ENCODE assay signal across 13 cellular contexts in genomic region chr1:47444317-47444577, GRCh38. TPM values are rescaled to one million over a fixed set of nuclear protein-coding genes. Genes with fewer than 3 reads are reported as not detected.
DNase-seq lines count a peak whose midpoint lies in the region; ATAC-seq and TF ChIP-seq lines count a peak whose summit lies in the region.
"Had no signal": no experiment of that assay in that cellular context is flagged by ENCODE, and none has a peak within 500 bp of the region (broad histone marks: within the 10 kb centered on the region; RNA-seq: fewer than 3 reads in every experiment).

No MANE protein-coding gene starts in this region.

- H3K27ac Mint-ChIP-seq in T-helper 2 cell treated with Interferon-gamma antibody and Interleukin-4, amounts not matched to agents 5 μg/mL and 100 μg/mL, for 36 hours: peak overlapping the region; percentile 60
- no peak overlapping the region for H3K27ac Mint-ChIP-seq in activated CD8-positive, alpha-beta T cell treated with anti-CD3 and anti-CD28 coated beads for 36 hours
- H3K27ac Mint-ChIP-seq in stimulated activated effector memory CD8-positive, alpha-beta T cell treated with anti-CD3 and anti-CD28 coated beads, Interleukin-12 subunit alpha, Interleukin-12 subunit beta, amount 100 ng/mL, for 72 hours: no peak overlapping the region

- no peaks in the 10 kb centered on the region for H3K36me3 ChIP-seq in iPS-18a (ENCODE audit: control insufficient read depth, low read depth, low read length)
- H3K36me3 ChIP-seq: adrenal gland, esophagus squamous epithelium had no signal

- no peak for TF ChIP-seq CTCF in activated CD8-positive, alpha-beta T cell treated with anti-CD3 and anti-CD28 coated beads for 36 hours (IDR thresholded peaks at IDR 0.05)

- no peaks in the 10 kb centered on the region for H3K9me3 Mint-ChIP-seq in T-helper 2 cell treated with Interferon-gamma antibody and Interleukin-4, amounts not matched to agents 5 μg/mL and 100 μg/mL, for 36 hours
- H3K9me3 Mint-ChIP-seq in activated CD8-positive, alpha-beta T cell treated with anti-CD3 and anti-CD28 coated beads for 36 hours: no peaks in the 10 kb centered on the region
- no peaks in the 10 kb centered on the region for H3K9me3 Mint-ChIP-seq in stimulated activated effector memory CD8-positive, alpha-beta T cell treated with anti-CD3 and anti-CD28 coated beads, Interleukin-12 subunit alpha, Interleukin-12 subunit beta, amount 100 ng/mL, for 72 hours

- H3K36me3 Mint-ChIP-seq in T-helper 2 cell treated with Interferon-gamma antibody and Interleukin-4, amounts not matched to agents 5 μg/mL and 100 μg/mL, for 36 hours (ENCODE audit: low read depth): no peaks in the 10 kb centered on the region
- no peaks in the 10 kb centered on the region for H3K36me3 Mint-ChIP-seq in activated CD8-positive, alpha-beta T cell treated with anti-CD3 and anti-CD28 coated beads for 36 hours (ENCODE audit: low read depth)
- peaks cover 6% of the 10 kb centered on the region for H3K36me3 Mint-ChIP-seq in stimulated activated effector memory CD8-positive, alpha-beta T cell treated with anti-CD3 and anti-CD28 coated beads, Interleukin-12 subunit alpha, Interleukin-12 subunit beta, amount 100 ng/mL, for 72 hours

- intact Hi-C loops in activated CD8-positive, alpha-beta T cell treated with anti-CD3 and anti-CD28 coated beads for 36 hours (cut with micrococcal nuclease): loop anchor here (5.0 kb wide), 1 partner anchor 63 kb away; no protein-coding TSS in a partner anchor

- CTCF ChIA-PET in activated CD8-positive, alpha-beta T cell treated with anti-CD3 and anti-CD28 coated beads for 36 hours (lab: Charles Lee): interaction anchor here (0.6 kb wide), 1 partner anchor 12 kb away, joined by 3 read pairs; no protein-coding TSS in a partner anchor

- POLR2A ChIA-PET in activated CD8-positive, alpha-beta T cell treated with anti-CD3 and anti-CD28 coated beads for 36 hours (lab: Charles Lee): no interaction called here

- H3K4me1 Mint-ChIP-seq in T-helper 2 cell treated with Interferon-gamma antibody and Interleukin-4, amounts not matched to agents 5 μg/mL and 100 μg/mL, for 36 hours (ENCODE audit: low read depth): peaks cover 9% of the 10 kb centered on the region
- H3K4me1 Mint-ChIP-seq in activated CD8-positive, alpha-beta T cell treated with anti-CD3 and anti-CD28 coated beads for 36 hours (ENCODE audit: low read depth): peaks cover 18% of the 10 kb centered on the region
- H3K4me1 Mint-ChIP-seq in stimulated activated effector memory CD8-positive, alpha-beta T cell treated with anti-CD3 and anti-CD28 coated beads, Interleukin-12 subunit alpha, Interleukin-12 subunit beta, amount 100 ng/mL, for 72 hours: peaks cover 24% of the 10 kb centered on the region

- DNase-seq in T-helper 2 cell treated with Interferon-gamma antibody and Interleukin-4, amounts not matched to agents 5 μg/mL and 100 μg/mL, for 36 hours (ENCODE audit: low spot score): no peak
- no peak for DNase-seq in T-helper 2 cell
- no peak for DNase-seq in activated CD8-positive, alpha-beta T cell treated with anti-CD3 and anti-CD28 coated beads for 36 hours
- no peak for DNase-seq in stimulated activated effector memory CD8-positive, alpha-beta T cell treated with anti-CD3 and anti-CD28 coated beads, Interleukin-12 subunit alpha, Interleukin-12 subunit beta, amount 100 ng/mL, for 72 hours (ENCODE audit: low spot score in 2 of 2)
- DNase-seq: adrenal gland, esophagus squamous epithelium, NCI-H1105 treated with DMSO at 0.1 percent for 48 hours, T-helper 9 cell had no signal

- no peak overlapping the region for H3K9ac ChIP-seq in iPS-18a (ENCODE audit: low read length)

- H3K27me3 ChIP-seq in iPS-18a (ENCODE audit: control insufficient read depth, insufficient read depth, low read length): peaks cover 100% of the 10 kb centered on the region

- H3K9me3 ChIP-seq in iPS-18a (ENCODE audit: control insufficient read depth, low read depth, low read length): no peaks in the 10 kb centered on the region
- H3K9me3 ChIP-seq: adrenal gland, esophagus squamous epithelium had no signal

- H3K27me3 Mint-ChIP-seq in T-helper 2 cell treated with Interferon-gamma antibody and Interleukin-4, amounts not matched to agents 5 μg/mL and 100 μg/mL, for 36 hours (ENCODE audit: low read depth): no peaks in the 10 kb centered on the region
- peaks cover 60% of the 10 kb centered on the region for H3K27me3 Mint-ChIP-seq in activated CD8-positive, alpha-beta T cell treated with anti-CD3 and anti-CD28 coated beads for 36 hours

- peak overlapping the region; percentile 72 for H3K4me3 Mint-ChIP-seq in T-helper 2 cell treated with Interferon-gamma antibody and Interleukin-4, amounts not matched to agents 5 μg/mL and 100 μg/mL, for 36 hours
- peak overlapping the region; percentile 43 for H3K4me3 Mint-ChIP-seq in activated CD8-positive, alpha-beta T cell treated with anti-CD3 and anti-CD28 coated beads for 36 hours
- H3K4me3 Mint-ChIP-seq in stimulated activated effector memory CD8-positive, alpha-beta T cell treated with anti-CD3 and anti-CD28 coated beads, Interleukin-12 subunit alpha, Interleukin-12 subunit beta, amount 100 ng/mL, for 72 hours: peak overlapping the region; percentile 70

- no peak for ATAC-seq in activated CD8-positive, alpha-beta T cell treated with anti-CD3 and anti-CD28 coated beads for 36 hours
- peak; percentile 42 for ATAC-seq in stimulated activated effector memory CD8-positive, alpha-beta T cell treated with anti-CD3 and anti-CD28 coated beads, Interleukin-12 subunit alpha, Interleukin-12 subunit beta, amount 100 ng/mL, for 72 hours
- no peak for ATAC-seq in GM21447 (IDR thresholded peaks at IDR 0.05; ENCODE audit: unreplicated experiment)
- no peak for ATAC-seq in GM18909 (IDR thresholded peaks at IDR 0.05; ENCODE audit: poor library complexity, unreplicated experiment)
- ATAC-seq in GM21528 (IDR thresholded peaks at IDR 0.05; ENCODE audit: low FRiP score, unreplicated experiment): no peak

- peak overlapping the region; percentile 37 for H3K4me3 ChIP-seq in iPS-18a (ENCODE audit: low read length)

- H3K27ac ChIP-seq in iPS-18a (ENCODE audit: low read length): no peak overlapping the region
- H3K27ac ChIP-seq: esophagus squamous epithelium had no signal

- peaks cover 30% of the 10 kb centered on the region for H3K4me1 ChIP-seq in iPS-18a (ENCODE audit: control insufficient read depth, low read depth, low read length)
- H3K4me1 ChIP-seq: adrenal gland had no signal

RNA-seq across cellular contexts. Expression of gene FOXD2, which starts 6.4 kb away (rescaled TPM):
- total RNA-seq in activated CD8-positive, alpha-beta T cell treated with anti-CD3 and anti-CD28 coated beads for 36 hours: under 1 TPM; 0.11 to 0.18 TPM

RNA-seq across cellular contexts. Expression of gene FOXE3, which starts 28.2 kb away (rescaled TPM):
- not detected for total RNA-seq in activated CD8-positive, alpha-beta T cell treated with anti-CD3 and anti-CD28 coated beads for 36 hours
- total RNA-seq: adrenal gland, esophagus squamous epithelium, pulmonary artery endothelial cell had no signal
